Comparison of ENCODE assay signal across 25 cellular contexts in the genomic region with DNA sequence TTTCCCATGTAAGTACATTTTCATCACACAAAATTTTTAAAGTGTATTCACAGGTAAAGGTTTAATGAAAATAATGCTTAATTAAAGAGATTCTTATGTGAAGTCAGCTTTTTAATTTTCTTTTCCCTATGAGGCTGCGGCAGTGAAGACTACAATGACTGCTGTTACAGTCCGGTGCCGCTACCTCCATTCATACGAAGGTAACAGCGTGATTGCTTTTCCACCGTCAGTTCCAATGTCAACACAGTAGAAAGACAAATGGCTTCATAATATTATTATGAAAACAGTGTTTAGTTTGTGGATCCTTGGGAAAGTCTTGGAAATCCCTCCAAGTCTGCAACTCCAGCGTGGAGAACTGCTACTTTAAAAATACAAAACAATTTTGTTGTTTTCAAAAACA.
DNase-seq lines count a peak whose midpoint lies in the region; ATAC-seq, FAIRE-seq and TF ChIP-seq lines count a peak whose summit lies in the region.
"Had no signal": no experiment of that assay in that cellular context is flagged by ENCODE, and none has a peak within 500 bp of the region (broad histone marks: within the 10 kb centered on the region; RNA-seq: fewer than 3 reads in every experiment).

No MANE protein-coding gene starts in this region.

- no peaks in the 10 kb centered on the region for H3K36me3 ChIP-seq in heart left ventricle

- 90 to 95% (median 94%) methylated on average over 7 of the region's 7 CpGs for WGBS in heart left ventricle, 4 donors

- no peak for TF ChIP-seq POLR2A in heart left ventricle (IDR thresholded peaks at IDR 0.05)

- DNase-seq in NCI-H1092 treated with DMSO at 0.1 percent for 48 hours (lab: John Stamatoyannopoulos, UW): peak; percentile 36
- no peak for DNase-seq in NCI-H1092 (lab: John Stamatoyannopoulos, UW)
- DNase-seq in NCI-H69 (lab: John Stamatoyannopoulos, UW): peak; percentile 44
- DNase-seq in left lobe of liver (ENCODE audit: low spot score): no peak
- DNase-seq in heart left ventricle: no peak
- DNase-seq: AML-193; Caco-2; Calu3; CD4-positive, alpha-beta T cell; CD8-positive, alpha-beta T cell; DMS 273 treated with DMSO at 0.1 percent for 48 hours; DMS153; DMS53; DMS79; DND-41; EL; GDM1 had no signal

- H3K4me3 ChIP-seq in heart left ventricle: no peak overlapping the region
- H3K4me3 ChIP-seq: A549; BLaER1 treated with 17β-estradiol and CSF1 and Interleukin-3, amounts not matched to agents 10 nM and 100 nM; GM12878 had no signal

- peaks cover 0 to 2% (median 0%) of the 10 kb centered on the region in 12 donors for H3K9me3 ChIP-seq in heart left ventricle
- H3K9me3 ChIP-seq: A549, Caco-2 had no signal

- TF ChIP-seq CTCF in heart left ventricle (IDR thresholded peaks at IDR 0.05): no peak

- peak; percentile 79 for FAIRE-seq in islet of Langerhans (lab: Jason Lieb, UNC)
- FAIRE-seq: A549, GM12878, GM12892, GM18507 had no signal

- H3K4me1 ChIP-seq in heart left ventricle: no peaks in the 10 kb centered on the region
- H3K4me1 ChIP-seq: A549; BLaER1 treated with 17β-estradiol and CSF1 and Interleukin-3, amounts not matched to agents 10 nM and 100 nM; Caco-2 had no signal

- no peak overlapping the region for H3K27ac ChIP-seq in heart left ventricle
- H3K27ac ChIP-seq: 22Rv1; A549; BLaER1 treated with 17β-estradiol and CSF1 and Interleukin-3, amounts not matched to agents 10 nM and 100 nM; C4-2B had no signal

- H3K27me3 ChIP-seq in heart left ventricle: no peaks in the 10 kb centered on the region
- H3K27me3 ChIP-seq: BLaER1 treated with 17β-estradiol and CSF1 and Interleukin-3, amounts not matched to agents 10 nM and 100 nM had no signal

- no peak for ATAC-seq in left lobe of liver
- ATAC-seq in heart left ventricle: no peak
- ATAC-seq: A549; CD8-positive, alpha-beta T cell; GM12878 had no signal

- intact Hi-C loops in heart left ventricle (cut with DNase I): no loop called here

Comparison
In these comparisons a context has a peak if more than half of its experiments do, and no peak if none do; other contexts are left out.
1. DNase-seq: peak in NCI-H1092 treated with DMSO at 0.1 percent for 48 hours (single experiment) and NCI-H69 (single experiment); none in NCI-H1092 (single experiment), left lobe of liver (single experiment) and heart left ventricle (0 of 5).